ENCODE assay signal across 23 cellular contexts in the genomic region with DNA sequence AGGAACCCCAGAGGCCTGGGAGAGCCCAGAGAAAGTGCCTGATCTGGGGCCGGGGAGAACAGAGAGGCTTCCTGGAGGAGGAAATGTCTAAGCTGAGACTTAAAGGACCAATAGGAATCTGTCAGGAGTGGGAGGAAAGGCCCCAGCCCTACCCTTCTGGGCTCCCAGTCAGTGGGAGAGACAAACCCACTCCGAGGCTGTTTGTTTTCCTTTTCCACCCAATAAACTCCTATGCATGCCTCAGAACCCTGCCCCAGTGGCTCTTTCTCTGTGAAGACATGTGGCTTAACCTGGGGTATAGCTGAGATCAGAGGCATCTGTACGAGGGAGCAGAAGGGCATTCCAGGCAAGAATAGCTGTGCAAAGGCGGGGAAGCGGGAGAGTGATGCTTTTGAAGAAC. TPM values are rescaled to one million over a fixed set of nuclear protein-coding genes. Genes with fewer than 3 reads are reported as not detected.
A peak's percentile ranks its signal among the peaks of the same experiment; 100 is the strongest.
DNase-seq lines count a peak whose midpoint lies in the region; ATAC-seq, FAIRE-seq and TF ChIP-seq lines count a peak whose summit lies in the region.
"Had no signal": no experiment of that assay in that cellular context is flagged by ENCODE, and none has a peak within 500 bp of the region (broad histone marks: within the 10 kb centered on the region; RNA-seq: fewer than 3 reads in every experiment).

No MANE protein-coding gene starts in this region.

- CTCF ChIA-PET in GM12878 (lab: Yijun Ruan, JAX), result interaction anchor here (0.7 to 2.9 kb wide), 4 partner anchors 14 to 204 kb away, joined by 3 to 11 read pairs (median 5); no protein-coding TSS in a partner anchor
- CTCF ChIA-PET in activated CD4-positive, alpha-beta memory T cell treated with anti-CD3 and anti-CD28 coated beads for 36 hours (lab: Charles Lee), result interaction anchor here (0.8 kb wide), 1 partner anchor 123 kb away, joined by 3 read pairs; no protein-coding TSS in a partner anchor

- no peak for DNase-seq in Karpas-422
- DNase-seq in GM12878 (ENCODE audit: low read depth, low spot score), result no peak
- no peak for DNase-seq in neural crest cell (ENCODE audit: low read depth, low spot score)
- no peak for DNase-seq in trophoblast cell
- DNase-seq in activated CD4-positive, alpha-beta memory T cell treated with anti-CD3 and anti-CD28 coated beads for 36 hours, result no peak
- DNase-seq: activated CD4-positive, CD25-positive, alpha-beta regulatory T cell treated with anti-CD3 and anti-CD28 coated beads, Interleukin-2, amount 50 U/mL, for 72 hours; amygdala; central memory CD4-positive, alpha-beta T cell; esophagus squamous epithelium; HCEC 1CT; KBM-7; NCI-H1092 treated with DMSO at 0.1 percent for 48 hours; NCI-H2081 treated with DMSO at 0.1 percent for 48 hours; NCI-H510A; SHP77; T-helper 9 cell; upper lobe of right lung had no signal

- peak overlapping the region; percentile 88 for H3K4me3 Mint-ChIP-seq in neural crest cell
- H3K4me3 Mint-ChIP-seq in activated CD4-positive, alpha-beta memory T cell treated with anti-CD3 and anti-CD28 coated beads for 36 hours, result no peak overlapping the region

- H3K27me3 ChIP-seq in BLaER1 (peaks cover 28% of the 10 kb centered on the region), Karpas-422 (ENCODE audit: low read length) (no peaks in the 10 kb centered on the region), GM12878 (replicated peaks in 1 of 2; ENCODE audit: control insufficient read depth in 2 of 2, insufficient read depth in 2 of 2, low read length in 1 of 2) (peaks cover 3 to 4% of the 10 kb centered on the region in 2 experiments; a peak in 2 of 4 replicates), trophoblast cell (ENCODE audit: insufficient read depth, low read length) (peaks cover 20% of the 10 kb centered on the region)

- H4K91ac ChIP-seq in trophoblast cell (ENCODE audit: low read depth, low read length), result no peak overlapping the region

- no peak overlapping the region for H3K27ac Mint-ChIP-seq in neural crest cell (ENCODE audit: unreplicated experiment)
- no peak overlapping the region for H3K27ac Mint-ChIP-seq in activated CD4-positive, alpha-beta memory T cell treated with anti-CD3 and anti-CD28 coated beads for 36 hours
- H3K27ac Mint-ChIP-seq: natural killer cell treated with Interleukin-12 subunit alpha and Interleukin-12 subunit beta and Interleukin-15 and Interleukin-18, amount 100 ng/mL, for 72 hours had no signal

- H2BK12ac ChIP-seq in trophoblast cell (ENCODE audit: low read length), result no peak overlapping the region

- peaks cover 60% of the 10 kb centered on the region for H4K20me1 ChIP-seq in BLaER1
- no peaks in the 10 kb centered on the region for H4K20me1 ChIP-seq in Karpas-422 (ENCODE audit: insufficient read depth, low read depth, low read length)
- no peaks in the 10 kb centered on the region for H4K20me1 ChIP-seq in GM12878 (ENCODE audit: control insufficient read depth, insufficient read depth)

- H3K27me3 Mint-ChIP-seq in neural crest cell (ENCODE audit: low read depth), result peaks cover 23% of the 10 kb centered on the region
- peaks cover 12% of the 10 kb centered on the region for H3K27me3 Mint-ChIP-seq in activated CD4-positive, alpha-beta memory T cell treated with anti-CD3 and anti-CD28 coated beads for 36 hours

- no peak overlapping the region for H3K14ac ChIP-seq in trophoblast cell (ENCODE audit: low read length)

- BruUV-seq in GM12878 (replicated peaks; lab: Mats Ljungman, UMichigan), result no TSS peak

- H3K27ac ChIP-seq in BLaER1, result no peak overlapping the region
- H3K27ac ChIP-seq in Karpas-422 (ENCODE audit: low read length), result no peak overlapping the region
- H3K27ac ChIP-seq in GM12878 (ENCODE audit: control insufficient read depth, insufficient read depth), result no peak overlapping the region
- H3K27ac ChIP-seq in trophoblast cell (ENCODE audit: low read depth, low read length), result no peak overlapping the region
- H3K27ac ChIP-seq: esophagus squamous epithelium, upper lobe of right lung had no signal

- H4K12ac ChIP-seq in trophoblast cell (ENCODE audit: low read depth, low read length), result no peak overlapping the region

- H3K9me3 Mint-ChIP-seq in neural crest cell, result no peaks in the 10 kb centered on the region
- H3K9me3 Mint-ChIP-seq in activated CD4-positive, alpha-beta memory T cell treated with anti-CD3 and anti-CD28 coated beads for 36 hours, result no peaks in the 10 kb centered on the region
- H3K9me3 Mint-ChIP-seq: natural killer cell treated with Interleukin-12 subunit alpha and Interleukin-12 subunit beta and Interleukin-15 and Interleukin-18, amount 100 ng/mL, for 72 hours; stimulated activated naive CD8-positive, alpha-beta T cell treated with anti-CD3 and anti-CD28 coated beads, Interleukin-15, Interleukin-2, amounts not matched to agents 100 ng/mL and 50 ng/mL, for 24 hours had no signal

- in situ Hi-C loops in GM12878 (cut with MboI), result no loop called here

- H3K4me2 ChIP-seq in BLaER1 (peak overlapping the region; percentile 99), Karpas-422 (ENCODE audit: low read depth, low read length, poor library complexity, severe bottlenecking) (peak overlapping the region; percentile 82), GM12878 (ENCODE audit: control insufficient read depth, insufficient read depth) (peak overlapping the region; percentile 91), trophoblast cell (ENCODE audit: low read length) (no peak overlapping the region)

- peaks cover 5% of the 10 kb centered on the region for H3K79me1 ChIP-seq in trophoblast cell (ENCODE audit: low read length)

- ATAC-seq in GM12878 (no peak), GM18520 (IDR thresholded peaks at IDR 0.05; ENCODE audit: unreplicated experiment) (no peak), HG02610 (IDR thresholded peaks at IDR 0.05; ENCODE audit: unreplicated experiment) (no peak)
- ATAC-seq: natural killer cell treated with Interleukin-12 subunit alpha and Interleukin-12 subunit beta and Interleukin-15 and Interleukin-18, amount 100 ng/mL, for 72 hours; upper lobe of right lung had no signal

- no peaks in the 10 kb centered on the region for H3K9me3 ChIP-seq in BLaER1
- H3K9me3 ChIP-seq in Karpas-422 (ENCODE audit: low read length), result no peaks in the 10 kb centered on the region
- H3K9me3 ChIP-seq in GM12878 (replicated peaks; ENCODE audit: control insufficient read depth, insufficient read depth, low read length), result no peaks in the 10 kb centered on the region
- peaks cover 2% of the 10 kb centered on the region for H3K9me3 ChIP-seq in trophoblast cell (ENCODE audit: insufficient read depth, low read depth, low read length)
- H3K9me3 ChIP-seq: esophagus squamous epithelium, upper lobe of right lung had no signal

- H3K9ac ChIP-seq in BLaER1 (peak overlapping the region; percentile 86; the same call in 1 of the 2 replicates), Karpas-422 (ENCODE audit: low read length) (peak overlapping the region; percentile 93), GM12878 (ENCODE audit: control insufficient read depth, insufficient read depth, low read length) (no peak overlapping the region), trophoblast cell (ENCODE audit: low read length) (no peak overlapping the region)

- RAD21 ChIA-PET in GM12878 (lab: Charles Lee; ENCODE audit: unreplicated experiment), result interaction anchor here (0.9 kb wide), 1 partner anchor 38 kb away, joined by 3 read pairs; no protein-coding TSS in a partner anchor

- no peak overlapping the region for H3K23ac ChIP-seq in trophoblast cell (ENCODE audit: low read length)

- TF ChIP-seq EP300 in GM12878 (IDR thresholded peaks at IDR 0.05; ENCODE audit: borderline replicate concordance in 1 of 2, control insufficient read depth in 1 of 2, low read depth in 2 of 2, low read length in 2 of 2), result no peak

- H2AK5ac ChIP-seq in trophoblast cell (ENCODE audit: low read length), result no peak overlapping the region

- no peak overlapping the region for H3K18ac ChIP-seq in trophoblast cell (ENCODE audit: low read length)

- WGBS in GM12878 (ENCODE audit: insufficient coverage, insufficient replicate concordance, low lambda C conversion rate, missing lambda C conversion rate), result 98% methylated on average over 5 of the region's 5 CpGs
- WGBS in trophoblast cell (ENCODE audit: extremely low coverage, insufficient coverage, insufficient read length), result no CpG with 5 or more reads among the region's 5 CpGs

- intact Hi-C loops in GM12878 (cut with micrococcal nuclease; ENCODE audit: unreplicated experiment), result loop anchor here (5.0 to 10.0 kb wide), 2 partner anchors 95 to 223 kb away; no protein-coding TSS in a partner anchor
- intact Hi-C loops in activated CD4-positive, alpha-beta memory T cell treated with anti-CD3 and anti-CD28 coated beads for 36 hours (cut with micrococcal nuclease), result no loop called here

- peaks cover 47% of the 10 kb centered on the region for H3K4me1 Mint-ChIP-seq in neural crest cell
- H3K4me1 Mint-ChIP-seq in activated CD4-positive, alpha-beta memory T cell treated with anti-CD3 and anti-CD28 coated beads for 36 hours (ENCODE audit: low read depth), result peaks cover 19% of the 10 kb centered on the region

- no peak for FAIRE-seq in GM12878 (lab: Jason Lieb, UNC)

- H3K4me3 ChIP-seq in BLaER1 (no peak overlapping the region), Karpas-422 (ENCODE audit: low read length) (peak overlapping the region; percentile 88), GM12878 (0 out of 2 replicates have a peak overlapping the region, but pooled peaks have one; percentile 93), trophoblast cell (ENCODE audit: low read depth, low read length) (no peak overlapping the region)
- H3K4me3 ChIP-seq: esophagus squamous epithelium, lung, upper lobe of right lung had no signal

- no peak overlapping the region for H4K8ac ChIP-seq in trophoblast cell (ENCODE audit: low read depth, low read length)

- H3K9me2 ChIP-seq in Karpas-422 (replicated peaks; ENCODE audit: insufficient read depth, low read length), result no peaks in the 10 kb centered on the region

- peaks cover 2% of the 10 kb centered on the region for H3K36me3 Mint-ChIP-seq in neural crest cell (ENCODE audit: low read depth)
- H3K36me3 Mint-ChIP-seq in activated CD4-positive, alpha-beta memory T cell treated with anti-CD3 and anti-CD28 coated beads for 36 hours, result peaks cover 3% of the 10 kb centered on the region

- H3K4ac ChIP-seq in trophoblast cell (ENCODE audit: low read depth, low read length), result no peak overlapping the region

- H3K79me2 ChIP-seq in Karpas-422 (ENCODE audit: low read length), result peaks cover 57% of the 10 kb centered on the region
- H3K79me2 ChIP-seq in GM12878 (ENCODE audit: control insufficient read depth, insufficient read depth, low read length), result peaks cover 13% of the 10 kb centered on the region
- peaks cover 3% of the 10 kb centered on the region for H3K79me2 ChIP-seq in trophoblast cell (ENCODE audit: control insufficient read depth, insufficient read depth, low read length, poor library complexity)

- no peak for TF ChIP-seq POLR2A in GM12878 (IDR thresholded peaks at IDR 0.05; ENCODE audit: low read depth, low read length)

- no peak overlapping the region for H2AFZ ChIP-seq in Karpas-422 (ENCODE audit: low read length)
- H2AFZ ChIP-seq in GM12878 (ENCODE audit: control insufficient read depth, low read depth, low read length), result no peak overlapping the region
- H2AFZ ChIP-seq in trophoblast cell (ENCODE audit: insufficient read depth, low read length, poor library complexity), result no peak overlapping the region

- H2BK120ac ChIP-seq in trophoblast cell (ENCODE audit: insufficient read depth, low read length, poor library complexity), result no peak overlapping the region

- no peak overlapping the region for H2BK5ac ChIP-seq in trophoblast cell (ENCODE audit: low read depth, low read length, poor library complexity)

- TF ChIP-seq CTCF in GM12878 (IDR thresholded peaks at IDR 0.05 in 2 of 3, conservative IDR thresholded peaks at IDR 0.05 in 1 of 3; ENCODE audit: control insufficient read depth in 2 of 3, extremely low read depth in 1 of 3, insufficient read depth in 1 of 3, low read depth in 3 of 3, low read length in 3 of 3) (no peak), neural crest cell (conservative IDR thresholded peaks at IDR 0.05) (no peak)

- no peak for TF ChIP-seq RAD21 in GM12878 (IDR thresholded peaks at IDR 0.05; ENCODE audit: insufficient read depth, low read depth, low read length)

- H3K4me1 ChIP-seq in BLaER1, result peaks cover 33% of the 10 kb centered on the region
- H3K4me1 ChIP-seq in Karpas-422 (ENCODE audit: low read length), result peaks cover 36% of the 10 kb centered on the region
- peaks cover 7% of the 10 kb centered on the region for H3K4me1 ChIP-seq in GM12878 (ENCODE audit: control insufficient read depth, insufficient read depth, low read length)
- peaks cover 5% of the 10 kb centered on the region in 2 experiments for H3K4me1 ChIP-seq in trophoblast cell (ENCODE audit: control insufficient read depth in 1 of 2, insufficient read depth in 2 of 2, low read length in 2 of 2)

- POLR2A ChIA-PET in GM12878 (lab: Charles Lee), result interaction anchor here (1.0 kb wide), 1 partner anchor 251 kb away, joined by 3 read pairs; a partner anchor contains a TSS
- POLR2A ChIA-PET in activated CD4-positive, alpha-beta memory T cell treated with anti-CD3 and anti-CD28 coated beads for 36 hours (lab: Charles Lee), result no interaction called here

- SMC1A ChIA-PET in GM12878 (lab: Charles Lee; ENCODE audit: uncharacterized antibody, unreplicated experiment), result interaction anchor here (0.5 to 1.5 kb wide), 4 partner anchors 10 to 1441 kb away, joined by 3 read pairs; no protein-coding TSS in a partner anchor

- peaks cover 7% of the 10 kb centered on the region; the same call in 1 of the 2 replicates for H3K36me3 ChIP-seq in BLaER1
- no peaks in the 10 kb centered on the region for H3K36me3 ChIP-seq in Karpas-422 (ENCODE audit: insufficient read depth, low read length)
- no peaks in the 10 kb centered on the region for H3K36me3 ChIP-seq in GM12878 (ENCODE audit: control insufficient read depth in 2 of 2, insufficient read depth in 2 of 2, low read length in 1 of 2)
- no peaks in the 10 kb centered on the region for H3K36me3 ChIP-seq in trophoblast cell (ENCODE audit: control insufficient read depth in 1 of 2, insufficient read depth in 2 of 2, low read length in 2 of 2)
- H3K36me3 ChIP-seq: esophagus squamous epithelium, upper lobe of right lung had no signal

RNA-seq across cellular contexts. Expression of a gene that starts 1.9 kb away (rescaled TPM):
- 6.5 and 15.9 TPM in 2 replicates for total RNA-seq in Karpas-422 (2014; rRNA removed; shearing (Covaris generic); ENCODE audit: low replicate concordance)
- total RNA-seq in GM12878 (2013; cell fraction: nucleolus; rRNA removed), result 13.9 and 21.2 TPM in 2 replicates
- total RNA-seq in GM12878 (2014; rRNA removed) (3.3 and 4.5 TPM in 2 replicates), GM12878 (2014; rRNA removed; fragmentation: Illumina TruSeq; extraction: Trizol) (2.2 and 2.8 TPM in 2 replicates), GM12878 (2021) (12.0 and 12.8 TPM in 2 replicates), neural crest cell (38.0 and 39.2 TPM in 2 replicates)
- 2.9 TPM for polyA plus RNA-seq in GM12878 (2011; ENCODE audit: low read depth)
- polyA plus RNA-seq in GM12878 (2011; rRNA removed) (1.5 and 2.0 TPM in 2 replicates), GM12878 (2014; fragmentation: Illumina TruSeq; extraction: Trizol) (3.3 and 4.3 TPM in 2 replicates), GM12878 (2014; fragmentation: Nextera tagmentation; extraction: Ambion mirVana) (under 1 TPM; 0.43 to 0.75 TPM), GM12878 (2014; rRNA removed) (6.9 and 9.0 TPM in 2 replicates), GM12878 (2016; fragmentation: Nextera tagmentation; extraction: Ambion mirVana) (1 to 10 TPM; 2.3 to 2.6 TPM)
- 2.9 and 3.8 TPM in 2 replicates for polyA plus RNA-seq in GM12878 (2011; cell fraction: cytosol; rRNA removed)
- polyA plus RNA-seq in GM12878 (2011; cell fraction: nucleus; rRNA removed), result 11.7 and 15.6 TPM in 2 replicates
- polyA plus RNA-seq in GM12878 (2012), result 5.6 and 6.5 TPM in 2 replicates
- 2.5 and 6.0 TPM in 2 replicates for polyA minus RNA-seq in GM12878 (2011; rRNA and poly(A)+ RNA removed)
- 4.7 and 6.0 TPM in 2 replicates for polyA minus RNA-seq in GM12878 (2011; cell fraction: cytosol; rRNA and poly(A)+ RNA removed)
- polyA minus RNA-seq in GM12878 (2011; cell fraction: nucleus; rRNA and poly(A)+ RNA removed), result 7.4 and 10.6 TPM in 2 replicates
- polyA plus RNA-seq in trophoblast cell (2013), result 14.0 and 15.0 TPM in 2 replicates
- total RNA-seq in activated CD4-positive, alpha-beta memory T cell treated with anti-CD3 and anti-CD28 coated beads for 36 hours, result 1 to 10 TPM; 6.0 to 7.2 TPM

RNA-seq across cellular contexts. Expression of a gene that starts 14.3 kb away (rescaled TPM):
- 18.7 and 30.5 TPM in 2 replicates for total RNA-seq in Karpas-422 (2014; rRNA removed; shearing (Covaris generic); ENCODE audit: low replicate concordance)
- total RNA-seq in GM12878 (2013; cell fraction: nucleolus; rRNA removed), result 0.84 and 0.93 TPM in 2 replicates
- total RNA-seq in GM12878 (2014; rRNA removed) (0.11 TPM in 1 of 2 replicates, not detected in the other), GM12878 (2014; rRNA removed; fragmentation: Illumina TruSeq; extraction: Trizol) (0.04 and 0.09 TPM in 2 replicates), GM12878 (2021) (0.48 and 0.97 TPM in 2 replicates), neural crest cell (18.4 and 19.4 TPM in 2 replicates)
- 0.55 TPM for polyA plus RNA-seq in GM12878 (2011; ENCODE audit: low read depth)
- polyA plus RNA-seq in GM12878 (2011; rRNA removed) (0.09 and 0.45 TPM in 2 replicates), GM12878 (2014; fragmentation: Illumina TruSeq; extraction: Trizol) (0.09 and 0.14 TPM in 2 replicates), GM12878 (2014; fragmentation: Nextera tagmentation; extraction: Ambion mirVana) (not detected), GM12878 (2014; rRNA removed) (0.20 and 1.0 TPM in 2 replicates), GM12878 (2016; fragmentation: Nextera tagmentation; extraction: Ambion mirVana) (not detected)
- 0.21 and 0.53 TPM in 2 replicates for polyA plus RNA-seq in GM12878 (2011; cell fraction: cytosol; rRNA removed)
- 3.6 and 4.1 TPM in 2 replicates for polyA plus RNA-seq in GM12878 (2011; cell fraction: nucleus; rRNA removed)
- polyA plus RNA-seq in GM12878 (2012), result 1.2 and 2.1 TPM in 2 replicates
- 0.26 and 3.4 TPM in 2 replicates for polyA minus RNA-seq in GM12878 (2011; rRNA and poly(A)+ RNA removed)
- not detected in 2 replicates for polyA minus RNA-seq in GM12878 (2011; cell fraction: cytosol; rRNA and poly(A)+ RNA removed)
- 1.9 and 2.6 TPM in 2 replicates for polyA minus RNA-seq in GM12878 (2011; cell fraction: nucleus; rRNA and poly(A)+ RNA removed)
- 0.04 and 0.07 TPM in 2 replicates for polyA plus RNA-seq in trophoblast cell (2013)
- total RNA-seq in activated CD4-positive, alpha-beta memory T cell treated with anti-CD3 and anti-CD28 coated beads for 36 hours, result under 1 TPM in 1 of 2 experiments, not detected in 1; 0.29 TPM
- total RNA-seq: esophagus squamous epithelium had no signal

RNA-seq across cellular contexts. Expression of a gene that starts 25.0 kb away (rescaled TPM):
- 66.2 and 102 TPM in 2 replicates for total RNA-seq in Karpas-422 (2014; rRNA removed; shearing (Covaris generic); ENCODE audit: low replicate concordance)
- total RNA-seq in GM12878 (2013; cell fraction: nucleolus; rRNA removed), result 5.1 and 6.4 TPM in 2 replicates
- total RNA-seq in GM12878 (2014; rRNA removed), result 57.7 and 78.6 TPM in 2 replicates
- total RNA-seq in GM12878 (2014; rRNA removed; fragmentation: Illumina TruSeq; extraction: Trizol), result 32.0 and 41.3 TPM in 2 replicates
- total RNA-seq in GM12878 (2021), result 68.8 and 72.9 TPM in 2 replicates
- 20.5 TPM for polyA plus RNA-seq in GM12878 (2011; ENCODE audit: low read depth)
- polyA plus RNA-seq in GM12878 (2011; rRNA removed), result 8.8 and 30.5 TPM in 2 replicates
- 57.1 and 73.1 TPM in 2 replicates for polyA plus RNA-seq in GM12878 (2011; cell fraction: cytosol; rRNA removed)
- polyA plus RNA-seq in GM12878 (2011; cell fraction: nucleus; rRNA removed), result 43.1 and 44.9 TPM in 2 replicates
- polyA plus RNA-seq in GM12878 (2012), result 29.8 and 33.2 TPM in 2 replicates
- 15.2 and 46.6 TPM in 2 replicates for polyA plus RNA-seq in GM12878 (2014; fragmentation: Illumina TruSeq; extraction: Trizol)
- 10 to 100 TPM in 1 of 2 experiments, 1 to 10 TPM in 1; 6.2 to 23.1 TPM for polyA plus RNA-seq in GM12878 (2014; fragmentation: Nextera tagmentation; extraction: Ambion mirVana)
- polyA plus RNA-seq in GM12878 (2014; rRNA removed), result 56.1 and 66.2 TPM in 2 replicates
- polyA plus RNA-seq in GM12878 (2016; fragmentation: Nextera tagmentation; extraction: Ambion mirVana), result 10 to 100 TPM; 77.7 to 79.6 TPM
- 18.4 and 30.6 TPM in 2 replicates for polyA minus RNA-seq in GM12878 (2011; rRNA and poly(A)+ RNA removed)
- polyA minus RNA-seq in GM12878 (2011; cell fraction: cytosol; rRNA and poly(A)+ RNA removed), result 14.2 and 19.0 TPM in 2 replicates
- polyA minus RNA-seq in GM12878 (2011; cell fraction: nucleus; rRNA and poly(A)+ RNA removed), result 8.0 and 13.3 TPM in 2 replicates
- total RNA-seq in neural crest cell, result 166 and 173 TPM in 2 replicates
- polyA plus RNA-seq in trophoblast cell (2013), result 57.4 and 59.4 TPM in 2 replicates
- total RNA-seq in activated CD4-positive, alpha-beta memory T cell treated with anti-CD3 and anti-CD28 coated beads for 36 hours, result 10 to 100 TPM; 46.6 to 54.7 TPM

RNA-seq across cellular contexts. Expression of a gene that starts 25.4 kb away (rescaled TPM):
- total RNA-seq in Karpas-422 (2014; rRNA removed; shearing (Covaris generic); ENCODE audit: low replicate concordance), result 0.25 and 1.2 TPM in 2 replicates
- 0.19 TPM in 1 of 2 replicates, not detected in the other for total RNA-seq in GM12878 (2013; cell fraction: nucleolus; rRNA removed)
- total RNA-seq in GM12878 (2014; rRNA removed) (0.73 and 0.82 TPM in 2 replicates), GM12878 (2014; rRNA removed; fragmentation: Illumina TruSeq; extraction: Trizol) (0.18 and 0.31 TPM in 2 replicates), GM12878 (2021) (0.80 and 1.4 TPM in 2 replicates), neural crest cell (2.2 and 2.8 TPM in 2 replicates)
- 0.29 TPM for polyA plus RNA-seq in GM12878 (2011; ENCODE audit: low read depth)
- polyA plus RNA-seq in GM12878 (2011; rRNA removed) (0.15 TPM in 1 of 2 replicates, not detected in the other), GM12878 (2014; fragmentation: Illumina TruSeq; extraction: Trizol) (0.11 and 0.43 TPM in 2 replicates), GM12878 (2014; fragmentation: Nextera tagmentation; extraction: Ambion mirVana) (under 1 TPM in 1 of 2 experiments, not detected in 1; 0.09 TPM), GM12878 (2014; rRNA removed) (0.81 and 1.7 TPM in 2 replicates), GM12878 (2016; fragmentation: Nextera tagmentation; extraction: Ambion mirVana) (1 to 10 TPM; 1.1 to 1.7 TPM)
- 0.50 and 0.55 TPM in 2 replicates for polyA plus RNA-seq in GM12878 (2011; cell fraction: cytosol; rRNA removed)
- polyA plus RNA-seq in GM12878 (2011; cell fraction: nucleus; rRNA removed), result 0.38 and 0.43 TPM in 2 replicates
- 0.38 and 0.49 TPM in 2 replicates for polyA plus RNA-seq in GM12878 (2012)
- 0.21 and 0.37 TPM in 2 replicates for polyA minus RNA-seq in GM12878 (2011; rRNA and poly(A)+ RNA removed)
- polyA minus RNA-seq in GM12878 (2011; cell fraction: cytosol; rRNA and poly(A)+ RNA removed), result not detected in 2 replicates
- polyA minus RNA-seq in GM12878 (2011; cell fraction: nucleus; rRNA and poly(A)+ RNA removed), result not detected in 2 replicates
- 1.4 TPM in 2 replicates for polyA plus RNA-seq in trophoblast cell (2013)
- under 1 TPM; 0.61 to 0.81 TPM for total RNA-seq in activated CD4-positive, alpha-beta memory T cell treated with anti-CD3 and anti-CD28 coated beads for 36 hours

RNA-seq across cellular contexts. Expression of a gene that starts 58.3 kb away (rescaled TPM):
- 25.0 and 30.6 TPM in 2 replicates for total RNA-seq in Karpas-422 (2014; rRNA removed; shearing (Covaris generic); ENCODE audit: low replicate concordance)
- total RNA-seq in GM12878 (2013; cell fraction: nucleolus; rRNA removed), result 33.3 and 49.5 TPM in 2 replicates
- 8.0 and 9.5 TPM in 2 replicates for total RNA-seq in GM12878 (2014; rRNA removed)
- total RNA-seq in GM12878 (2014; rRNA removed; fragmentation: Illumina TruSeq; extraction: Trizol), result 4.3 and 6.5 TPM in 2 replicates
- total RNA-seq in GM12878 (2021), result 47.3 and 50.6 TPM in 2 replicates
- polyA plus RNA-seq in GM12878 (2011; ENCODE audit: low read depth), result 9.5 TPM
- polyA plus RNA-seq in GM12878 (2011; rRNA removed), result 2.4 and 3.8 TPM in 2 replicates
- polyA plus RNA-seq in GM12878 (2011; cell fraction: cytosol; rRNA removed), result 6.7 and 9.9 TPM in 2 replicates
- polyA plus RNA-seq in GM12878 (2011; cell fraction: nucleus; rRNA removed), result 76.7 and 94.7 TPM in 2 replicates
- polyA plus RNA-seq in GM12878 (2012), result 29.1 and 30.8 TPM in 2 replicates
- polyA plus RNA-seq in GM12878 (2014; fragmentation: Illumina TruSeq; extraction: Trizol), result 1.7 and 7.4 TPM in 2 replicates
- polyA plus RNA-seq in GM12878 (2014; fragmentation: Nextera tagmentation; extraction: Ambion mirVana), result under 1 TPM; 0.18 to 0.24 TPM
- 24.0 and 27.7 TPM in 2 replicates for polyA plus RNA-seq in GM12878 (2014; rRNA removed)
- polyA plus RNA-seq in GM12878 (2016; fragmentation: Nextera tagmentation; extraction: Ambion mirVana), result 1 to 10 TPM; 6.9 to 8.1 TPM
- 2.1 and 9.8 TPM in 2 replicates for polyA minus RNA-seq in GM12878 (2011; rRNA and poly(A)+ RNA removed)
- polyA minus RNA-seq in GM12878 (2011; cell fraction: cytosol; rRNA and poly(A)+ RNA removed), result 10.2 and 11.2 TPM in 2 replicates
- 13.1 and 24.6 TPM in 2 replicates for polyA minus RNA-seq in GM12878 (2011; cell fraction: nucleus; rRNA and poly(A)+ RNA removed)
- 91.6 and 93.4 TPM in 2 replicates for total RNA-seq in neural crest cell
- 36.7 and 39.1 TPM in 2 replicates for polyA plus RNA-seq in trophoblast cell (2013)
- total RNA-seq in activated CD4-positive, alpha-beta memory T cell treated with anti-CD3 and anti-CD28 coated beads for 36 hours, result 10 to 100 TPM; 56.9 to 64.2 TPM

Comparison
In these comparisons a context has a peak if more than half of its experiments do, and no peak if none do; other contexts are left out.
1. H3K4me3 ChIP-seq: peak in Karpas-422 (single experiment) and GM12878 (single experiment); none in BLaER1 (single experiment) and trophoblast cell (single experiment).
2. H3K9ac ChIP-seq: peak in BLaER1 (single experiment) and Karpas-422 (single experiment); none in GM12878 (single experiment) and trophoblast cell (single experiment).